ENCODE assay signal across 11 cellular contexts in genomic region chr2:17470855-17471641, GRCh38. TPM values are rescaled to one million over a fixed set of nuclear protein-coding genes. Genes with fewer than 3 reads are reported as not detected.
A peak's percentile ranks its signal among the peaks of the same experiment; 100 is the strongest.
DNase-seq lines count a peak whose midpoint lies in the region; ATAC-seq, FAIRE-seq and TF ChIP-seq lines count a peak whose summit lies in the region.
"Had no signal": no experiment of that assay in that cellular context is flagged by ENCODE, and none has a peak within 500 bp of the region (broad histone marks: within the 10 kb centered on the region; RNA-seq: fewer than 3 reads in every experiment).

No MANE protein-coding gene starts in this region.

- no peak overlapping the region for H3K27ac ChIP-seq in OCI-LY7 (ENCODE audit: low read depth, low read length, poor library complexity, severe bottlenecking)

- no peak for ATAC-seq in HG03039 (IDR thresholded peaks at IDR 0.05; ENCODE audit: unreplicated experiment)

- peak; percentile 87 for TF ChIP-seq CTCF in OCI-LY7 (conservative IDR thresholded peaks at IDR 0.05; ENCODE audit: low read length)

- TF ChIP-seq POLR2A in GM12892 (IDR thresholded peaks at IDR 0.05; ENCODE audit: low read depth, low read length) = no peak

- no peaks in the 10 kb centered on the region for H3K4me1 ChIP-seq in OCI-LY7 (ENCODE audit: insufficient read depth, low read length, poor library complexity, severe bottlenecking)

- H2AFZ ChIP-seq in OCI-LY7 (ENCODE audit: low read length) = no peak overlapping the region

- intact Hi-C loops in OCI-LY7 (cut with micrococcal nuclease; ENCODE audit: unreplicated experiment) = loop anchor here (1.0 to 10.0 kb wide), 3 partner anchors 200 to 904 kb away; no protein-coding TSS in a partner anchor

- CTCF ChIA-PET in OCI-LY7 (lab: Charles Lee; ENCODE audit: unreplicated experiment) = no interaction called here

- BruUV-seq in OCI-LY7 (replicated peaks; lab: Mats Ljungman, UMichigan) = no TSS peak

- DNase-seq in A172 (ENCODE audit: low spot score) (peak; percentile 46), GOT3 (lab: John Stamatoyannopoulos, UW) (peak; percentile 5), OCI-LY7 (ENCODE audit: low spot score) (peak; percentile 48), fibroblast of peridontal ligament (ENCODE audit: extremely low read depth) (peak; percentile 41), GM12892 (ENCODE audit: insufficient read length) (no peak), 8988T (no peak), mucosa of gallbladder (ENCODE audit: low spot score) (no peak)
- DNase-seq: cortex of kidney, GDM1, NCI-H2107 had no signal

- H3K9me2 ChIP-seq in OCI-LY7 (ENCODE audit: insufficient read depth, low read length) = no peaks in the 10 kb centered on the region

- H3K9me3 ChIP-seq in OCI-LY7 (ENCODE audit: low read length) = peaks cover 20% of the 10 kb centered on the region

- no peaks in the 10 kb centered on the region for H3K36me3 ChIP-seq in OCI-LY7 (ENCODE audit: insufficient read depth, low read length)

- FAIRE-seq in GM12892 (lab: Jason Lieb, UNC) = no peak

- POLR2A ChIA-PET in OCI-LY7 (lab: Charles Lee) = interaction anchor here (0.7 kb wide), 3 partner anchors 134 to 176 kb away, joined by 3 to 5 read pairs (median 4); no protein-coding TSS in a partner anchor

- H3K4me3 ChIP-seq in OCI-LY7 (ENCODE audit: low read depth, low read length, poor library complexity, severe bottlenecking) = no peak overlapping the region

- no peak overlapping the region for H3K4me2 ChIP-seq in OCI-LY7 (ENCODE audit: low read length)

- no peaks in the 10 kb centered on the region for H4K20me1 ChIP-seq in OCI-LY7 (ENCODE audit: insufficient read depth, low read length)

- H3K79me2 ChIP-seq in OCI-LY7 (ENCODE audit: insufficient read depth, low read depth, low read length) = no peaks in the 10 kb centered on the region

RNA-seq across cellular contexts. Expression of gene RAD51AP2, which starts 47.2 kb away (rescaled TPM):
- 0.17 TPM in 1 of 2 replicates, not detected in the other for total RNA-seq in A172 (2014; rRNA removed; shearing (Covaris generic))
- total RNA-seq in OCI-LY7 (2014; rRNA removed; shearing (Covaris generic)) = 0.05 and 0.35 TPM in 2 replicates
- 0.09 TPM in 1 of 2 replicates, not detected in the other for total RNA-seq in OCI-LY7 (2022)
- not detected for polyA plus RNA-seq in GM12892 (2012; ENCODE audit: missing spikeins)
- not detected for total RNA-seq in mucosa of gallbladder

Comparison
In these comparisons a context has a peak if more than half of its experiments do, and no peak if none do; other contexts are left out.
1. DNase-seq: peak in A172 (single experiment), GOT3 (single experiment), OCI-LY7 (single experiment) and fibroblast of peridontal ligament (single experiment); none in GM12892 (single experiment), 8988T (single experiment) and mucosa of gallbladder (single experiment).